23 cellular contexts compared by ENCODE assay signal in the genomic region with DNA sequence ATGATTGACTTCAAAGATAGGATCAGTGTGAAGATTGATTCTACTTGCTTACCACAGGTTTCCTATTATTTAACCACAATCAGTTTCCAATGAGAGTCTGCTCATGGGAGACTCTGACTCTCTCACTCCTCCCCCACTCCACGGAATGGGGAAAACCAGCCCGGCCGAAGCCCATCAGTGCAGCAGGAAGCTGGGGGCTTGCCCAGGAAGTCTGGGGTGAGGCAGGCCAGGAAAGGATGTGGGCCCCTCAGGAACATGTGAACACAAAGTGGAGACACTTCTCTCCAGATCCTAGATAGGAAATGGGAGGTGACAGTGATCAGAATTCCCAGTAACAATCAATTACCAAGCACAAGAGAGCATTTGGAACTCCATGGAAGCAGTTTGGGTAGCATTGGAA.
A peak's percentile ranks its signal among the peaks of the same experiment; 100 is the strongest.
DNase-seq lines count a peak whose midpoint lies in the region; ATAC-seq and FAIRE-seq lines count a peak whose summit lies in the region.
"Had no signal": no experiment of that assay in that cellular context is flagged by ENCODE, and none has a peak within 500 bp of the region (broad histone marks: within the 10 kb centered on the region; RNA-seq: fewer than 3 reads in every experiment).

No MANE protein-coding gene starts in this region.

- peak overlapping the region; percentile 4 for H4K91ac ChIP-seq in neuronal stem cell (ENCODE audit: low read depth, low read length, poor library complexity)

- H3K14ac ChIP-seq in neuronal stem cell (ENCODE audit: low read length) = no peak overlapping the region

- FAIRE-seq in GM19239 (lab: Jason Lieb, UNC) = no peak
- FAIRE-seq: A549, HepG2 had no signal

- DNase-seq in stimulated activated naive CD8-positive, alpha-beta T cell treated with anti-CD3 and anti-CD28 coated beads, Interleukin-15, Interleukin-2, amounts not matched to agents 100 U/mL and 50 U/mL, for 24 hours = peak; percentile 8
- DNase-seq in stimulated activated naive CD8-positive, alpha-beta T cell treated with anti-CD3 and anti-CD28 coated beads, Interleukin-15, amount 100 ng/mL, for 72 hours = no peak
- DNase-seq in dermis microvascular lymphatic vessel endothelial cell (ENCODE audit: low read depth in 2 of 2) = peak; percentile 24 to 46
- DNase-seq in neuronal stem cell (ENCODE audit: low spot score) = no peak
- DNase-seq in SW 1271 (lab: John Stamatoyannopoulos, UW) = no peak
- no peak for DNase-seq in AG08396 (ENCODE audit: low spot score)
- DNase-seq in GM19239 (ENCODE audit: insufficient read length, low spot score) = no peak
- DNase-seq: CD4-positive, alpha-beta T cell; COR-L47; DMS 273 treated with DMSO at 0.1 percent for 48 hours; H9; MG63; NCI-H1417; NCI-H1694 treated with DMSO at 0.1 percent for 48 hours; NCI-H2081 treated with DMSO at 0.1 percent for 48 hours; NCI-H2171 treated with DMSO at 0.1 percent for 48 hours; NCI-H524 treated with DMSO at 0.1 percent for 48 hours; Peyer's patch had no signal

- peak overlapping the region; percentile 43 for H2AFZ ChIP-seq in neuronal stem cell (ENCODE audit: low read length)

- no peaks in the 10 kb centered on the region for H3K9me3 ChIP-seq in neuronal stem cell (replicated peaks in 1 of 2; ENCODE audit: control insufficient read depth in 2 of 2, insufficient read depth in 1 of 2, low read depth in 1 of 2, low read length in 2 of 2)
- H3K9me3 ChIP-seq: A549, BE2C, MG63, Peyer's patch had no signal

- no peak overlapping the region for H3K4me2 ChIP-seq in neuronal stem cell (ENCODE audit: insufficient read depth, low read length, poor library complexity, severe bottlenecking)
- H3K4me2 ChIP-seq: A549 had no signal

- H3K4me1 Mint-ChIP-seq in stimulated activated naive CD8-positive, alpha-beta T cell treated with anti-CD3 and anti-CD28 coated beads, Interleukin-15, amount 100 ng/mL, for 72 hours = peaks cover 7% of the 10 kb centered on the region

- H3K4ac ChIP-seq in neuronal stem cell (ENCODE audit: low read length) = no peak overlapping the region

- peaks cover 20 to 21% of the 10 kb centered on the region in 2 donors for H3K4me1 ChIP-seq in neuronal stem cell (ENCODE audit: control insufficient read depth in 2 of 2, insufficient read depth in 1 of 2, low read depth in 1 of 2, low read length in 2 of 2)
- H3K4me1 ChIP-seq: A549, Peyer's patch had no signal

- no peak overlapping the region for H2AK5ac ChIP-seq in neuronal stem cell (ENCODE audit: low read depth, low read length)

- no peak overlapping the region for H2BK12ac ChIP-seq in neuronal stem cell (ENCODE audit: low read length)

- WGBS in neuronal stem cell (ENCODE audit: extremely low coverage in 2 of 2, insufficient read length in 2 of 2, insufficient replicate concordance in 1 of 2), 2 donors = no CpG with 5 or more reads among the region's 3 CpGs

- no peaks in the 10 kb centered on the region for H3K27me3 ChIP-seq in neuronal stem cell (ENCODE audit: control insufficient read depth in 3 of 3, insufficient read depth in 3 of 3, low read depth in 1 of 3, low read length in 3 of 3)
- H3K27me3 ChIP-seq: BE2C, MG63, Peyer's patch had no signal

- no peak overlapping the region for H2BK120ac ChIP-seq in neuronal stem cell (ENCODE audit: low read depth, low read length)

- H2BK15ac ChIP-seq in neuronal stem cell (ENCODE audit: low read length) = no peak overlapping the region

- no peaks in the 10 kb centered on the region for H3K36me3 ChIP-seq in neuronal stem cell (replicated peaks in 1 of 2; ENCODE audit: control insufficient read depth in 2 of 2, insufficient read depth in 2 of 2, low read length in 2 of 2)
- H3K36me3 ChIP-seq: BE2C, MG63, Peyer's patch had no signal

- ATAC-seq in stimulated activated naive CD8-positive, alpha-beta T cell treated with anti-CD3 and anti-CD28 coated beads, Interleukin-15, Interleukin-2, amounts not matched to agents 100 U/mL and 50 U/mL, for 24 hours = no peak
- no peak for ATAC-seq in stimulated activated naive CD8-positive, alpha-beta T cell treated with anti-CD3 and anti-CD28 coated beads, Interleukin-15, amount 100 ng/mL, for 72 hours
- ATAC-seq: A549 had no signal

- H4K8ac ChIP-seq in neuronal stem cell (ENCODE audit: low read depth, low read length) = no peak overlapping the region

- H3K79me1 ChIP-seq in neuronal stem cell (ENCODE audit: low read depth, low read length) = no peaks in the 10 kb centered on the region

- H2BK5ac ChIP-seq in neuronal stem cell (ENCODE audit: low read length) = no peak overlapping the region

- H3K18ac ChIP-seq in neuronal stem cell (ENCODE audit: low read length) = peak overlapping the region; percentile 36

- no peaks in the 10 kb centered on the region for H3K9me3 Mint-ChIP-seq in stimulated activated naive CD8-positive, alpha-beta T cell treated with anti-CD3 and anti-CD28 coated beads, Interleukin-15, amount 100 ng/mL, for 72 hours
- H3K9me3 Mint-ChIP-seq: CD4-positive, alpha-beta T cell; H9 had no signal

- H3K4me3 ChIP-seq in neuronal stem cell (ENCODE audit: low read length in 2 of 2) = no peak overlapping the region
- H3K4me3 ChIP-seq: A549, K562, MG63, Peyer's patch had no signal

- H3K27me3 Mint-ChIP-seq in stimulated activated naive CD8-positive, alpha-beta T cell treated with anti-CD3 and anti-CD28 coated beads, Interleukin-15, amount 100 ng/mL, for 72 hours = peaks cover 9% of the 10 kb centered on the region
- H3K27me3 Mint-ChIP-seq: CD4-positive, alpha-beta T cell had no signal

- H3K27ac ChIP-seq in neuronal stem cell (replicated peaks; ENCODE audit: low read length) = no peak overlapping the region
- H3K27ac ChIP-seq: A549, HL-60, Peyer's patch had no signal

- H3K27ac Mint-ChIP-seq in stimulated activated naive CD8-positive, alpha-beta T cell treated with anti-CD3 and anti-CD28 coated beads, Interleukin-15, amount 100 ng/mL, for 72 hours = no peak overlapping the region
- H3K27ac Mint-ChIP-seq: CD4-positive, alpha-beta T cell; H9 had no signal

- no peak overlapping the region for H3K4me3 Mint-ChIP-seq in stimulated activated naive CD8-positive, alpha-beta T cell treated with anti-CD3 and anti-CD28 coated beads, Interleukin-15, amount 100 ng/mL, for 72 hours
- H3K4me3 Mint-ChIP-seq: CD4-positive, alpha-beta T cell; H9 had no signal

- H3K23ac ChIP-seq in neuronal stem cell (ENCODE audit: low read depth, low read length, poor library complexity) = no peak overlapping the region

- no peak overlapping the region for H3K9ac ChIP-seq in neuronal stem cell (ENCODE audit: low read depth, low read length, poor library complexity)

Comparison
In these comparisons a context has a peak if more than half of its experiments do, and no peak if none do; other contexts are left out.
1. DNase-seq: peak in stimulated activated naive CD8-positive, alpha-beta T cell treated with anti-CD3 and anti-CD28 coated beads, Interleukin-15, Interleukin-2, amounts not matched to agents 100 U/mL and 50 U/mL, for 24 hours (single experiment) and dermis microvascular lymphatic vessel endothelial cell (2 of 2); none in stimulated activated naive CD8-positive, alpha-beta T cell treated with anti-CD3 and anti-CD28 coated beads, Interleukin-15, amount 100 ng/mL, for 72 hours (0 of 2), neuronal stem cell (single experiment), SW 1271 (0 of 2), AG08396 (single experiment) and GM19239 (single experiment).